ENCODE assay signal across 20 cellular contexts in the genomic region with DNA sequence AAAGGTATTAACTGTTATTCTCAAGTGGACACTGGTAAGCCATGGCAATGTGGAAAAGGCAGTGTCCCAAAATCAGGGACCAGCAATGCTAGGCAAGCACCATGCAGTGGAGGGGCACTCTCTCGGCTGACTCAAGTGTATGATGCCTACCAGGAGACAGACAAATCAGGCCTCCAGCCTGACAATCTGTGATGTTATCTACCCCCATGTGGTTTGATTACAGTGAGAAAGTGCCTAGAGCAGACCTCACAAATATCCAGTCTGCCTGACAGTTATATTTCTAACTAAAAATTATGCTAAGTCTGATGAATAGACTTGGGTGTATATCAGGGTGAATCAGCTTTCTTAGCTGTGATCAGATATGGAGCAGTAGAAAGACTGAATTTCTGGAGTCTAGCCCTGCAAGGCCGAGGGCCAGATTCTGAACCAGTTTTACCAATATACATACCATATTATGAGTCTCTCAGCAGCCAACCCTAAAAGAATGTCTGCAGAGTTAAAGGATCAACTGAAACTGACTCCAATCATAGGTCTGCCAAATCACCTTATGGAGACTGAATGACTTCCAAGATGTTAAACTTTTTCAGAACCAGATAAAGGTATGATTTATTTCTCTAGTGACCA. TPM values are rescaled to one million over a fixed set of nuclear protein-coding genes. Genes with fewer than 3 reads are reported as not detected.
A peak's percentile ranks its signal among the peaks of the same experiment; 100 is the strongest.
DNase-seq lines count a peak whose midpoint lies in the region; ATAC-seq and TF ChIP-seq lines count a peak whose summit lies in the region.
"Had no signal": no experiment of that assay in that cellular context is flagged by ENCODE, and none has a peak within 500 bp of the region (broad histone marks: within the 10 kb centered on the region; RNA-seq: fewer than 3 reads in every experiment).

No MANE protein-coding gene starts in this region.

- no peaks in the 10 kb centered on the region for H3K9me3 Mint-ChIP-seq in Calu3 (ENCODE audit: low read depth, unreplicated experiment)
- H3K9me3 Mint-ChIP-seq in dendritic cell treated with granulocyte-macrophage colony-stimulating factor and Interleukin-4, amounts not matched to agents 40 ng/mL and 50 ng/mL, for 4 days, result no peaks in the 10 kb centered on the region

- no peaks in the 10 kb centered on the region for H3K4me1 ChIP-seq in foreskin keratinocyte
- peaks cover 6 to 7% of the 10 kb centered on the region in 2 experiments for H3K4me1 ChIP-seq in trophoblast cell (ENCODE audit: control insufficient read depth in 1 of 2, insufficient read depth in 2 of 2, low read length in 2 of 2)
- H3K4me1 ChIP-seq: A549, SJCRH30 had no signal

- peaks cover 60% of the 10 kb centered on the region for H3K4me1 Mint-ChIP-seq in Calu3 (ENCODE audit: low read depth, unreplicated experiment)
- peaks cover 59% of the 10 kb centered on the region for H3K4me1 Mint-ChIP-seq in dendritic cell treated with granulocyte-macrophage colony-stimulating factor and Interleukin-4, amounts not matched to agents 40 ng/mL and 50 ng/mL, for 4 days (ENCODE audit: low read depth)

- no peak overlapping the region for H2BK12ac ChIP-seq in trophoblast cell (ENCODE audit: low read length)

- intact Hi-C loops in Calu3 (cut with micrococcal nuclease; ENCODE audit: unreplicated experiment), result loop anchor here (10.0 kb wide), 1 partner anchor 180 kb away; no protein-coding TSS in a partner anchor
- intact Hi-C loops in dendritic cell treated with granulocyte-macrophage colony-stimulating factor and Interleukin-4, amounts not matched to agents 40 ng/mL and 50 ng/mL, for 4 days (cut with micrococcal nuclease), result no loop called here
- intact Hi-C loops in dorsolateral prefrontal cortex (cut with DNase I), result no loop called here

- no peak overlapping the region for H3K9ac ChIP-seq in trophoblast cell (ENCODE audit: low read length)

- no peak overlapping the region for H3K14ac ChIP-seq in trophoblast cell (ENCODE audit: low read length)

- H2BK120ac ChIP-seq in trophoblast cell (ENCODE audit: insufficient read depth, low read length, poor library complexity), result no peak overlapping the region

- no peak overlapping the region for H3K4me3 ChIP-seq in trophoblast cell (ENCODE audit: low read depth, low read length)
- H3K4me3 ChIP-seq in dorsolateral prefrontal cortex, result no peak overlapping the region
- H3K4me3 ChIP-seq: A549, SJCRH30 had no signal

- H3K79me2 ChIP-seq in trophoblast cell (ENCODE audit: control insufficient read depth, insufficient read depth, low read length, poor library complexity), result no peaks in the 10 kb centered on the region

- no peak overlapping the region for H3K23ac ChIP-seq in trophoblast cell (ENCODE audit: low read length)

- H3K4me3 Mint-ChIP-seq in Calu3 (ENCODE audit: low read depth, unreplicated experiment), result no peak overlapping the region
- H3K4me3 Mint-ChIP-seq in dendritic cell treated with granulocyte-macrophage colony-stimulating factor and Interleukin-4, amounts not matched to agents 40 ng/mL and 50 ng/mL, for 4 days, result no peak overlapping the region
- H3K4me3 Mint-ChIP-seq: B cell; CD4-positive, CD25-positive, alpha-beta regulatory T cell had no signal

- DNase-seq in Calu3 (no peak), foreskin keratinocyte (peak in 1 of 2 donors; percentile 45), trophoblast cell (peak; percentile 40 to 72), dorsolateral prefrontal cortex (no peak), A172 (ENCODE audit: low spot score) (no peak)
- DNase-seq: CD4-positive, CD25-positive, alpha-beta regulatory T cell; DMS79; KG1; NCI-H1092 treated with DMSO at 0.1 percent for 48 hours; NCI-H146; NCI-H2081; NCI-H446; NCI-H526; OCI-M1; SJCRH30 had no signal

- WGBS in trophoblast cell (ENCODE audit: extremely low coverage, insufficient coverage, insufficient read length), result no CpG with 5 or more reads among the region's 2 CpGs

- H4K12ac ChIP-seq in trophoblast cell (ENCODE audit: low read depth, low read length), result no peak overlapping the region

- H3K4me2 ChIP-seq in trophoblast cell (ENCODE audit: low read length), result no peak overlapping the region
- H3K4me2 ChIP-seq: A549 had no signal

- H2AFZ ChIP-seq in trophoblast cell (ENCODE audit: insufficient read depth, low read length, poor library complexity), result no peak overlapping the region

- H3K36me3 ChIP-seq in trophoblast cell (ENCODE audit: control insufficient read depth in 1 of 2, insufficient read depth in 2 of 2, low read length in 2 of 2), result no peaks in the 10 kb centered on the region
- H3K36me3 ChIP-seq: SJCRH30 had no signal

- no peak overlapping the region for H2BK5ac ChIP-seq in trophoblast cell (ENCODE audit: low read depth, low read length, poor library complexity)

- no peak overlapping the region for H3K18ac ChIP-seq in trophoblast cell (ENCODE audit: low read length)

- no peak overlapping the region for H3K4ac ChIP-seq in trophoblast cell (ENCODE audit: low read depth, low read length)

- no peak overlapping the region for H3K27ac ChIP-seq in foreskin keratinocyte
- no peak overlapping the region for H3K27ac ChIP-seq in trophoblast cell (ENCODE audit: low read depth, low read length)
- H3K27ac ChIP-seq in dorsolateral prefrontal cortex, result no peak overlapping the region
- H3K27ac ChIP-seq: A549, SJCRH30 had no signal

- H3K79me1 ChIP-seq in trophoblast cell (ENCODE audit: low read length), result peaks cover 4% of the 10 kb centered on the region

- BruUV-seq in Calu3 (replicated peaks; lab: Mats Ljungman, UMichigan), result no TSS peak

- TF ChIP-seq CTCF in Calu3 (IDR thresholded peaks at IDR 0.05; ENCODE audit: unreplicated experiment) (no peak), foreskin keratinocyte (conservative IDR thresholded peaks at IDR 0.05) (no peak), dorsolateral prefrontal cortex (IDR thresholded peaks at IDR 0.05 in 54 of 56, conservative IDR thresholded peaks at IDR 0.05 in 2 of 56; ENCODE audit: low read depth in 1 of 56, partially characterized antibody in 56 of 56) (no peak)

- H2AK5ac ChIP-seq in trophoblast cell (ENCODE audit: low read length), result no peak overlapping the region

- H3K27me3 ChIP-seq in foreskin keratinocyte (no peaks in the 10 kb centered on the region), trophoblast cell (ENCODE audit: insufficient read depth, low read length) (no peaks in the 10 kb centered on the region), dorsolateral prefrontal cortex (peaks cover 0 to 28% (median 0%) of the 10 kb centered on the region in 45 donors)
- H3K27me3 ChIP-seq: SJCRH30 had no signal

- peak; percentile 5 for ATAC-seq in foreskin keratinocyte
- ATAC-seq in GM18909 (IDR thresholded peaks at IDR 0.05; ENCODE audit: poor library complexity, unreplicated experiment), result no peak
- ATAC-seq: A549, HCT116 had no signal

- H4K8ac ChIP-seq in trophoblast cell (ENCODE audit: low read depth, low read length), result no peak overlapping the region

- CTCF ChIA-PET in Calu3 (lab: Charles Lee), result no interaction called here

- H3K27me3 Mint-ChIP-seq in Calu3 (ENCODE audit: unreplicated experiment), result no peaks in the 10 kb centered on the region
- H3K27me3 Mint-ChIP-seq in dendritic cell treated with granulocyte-macrophage colony-stimulating factor and Interleukin-4, amounts not matched to agents 40 ng/mL and 50 ng/mL, for 4 days, result no peaks in the 10 kb centered on the region

- peak overlapping the region; percentile 42 for H3K27ac Mint-ChIP-seq in Calu3 (ENCODE audit: unreplicated experiment)
- H3K27ac Mint-ChIP-seq in dendritic cell treated with granulocyte-macrophage colony-stimulating factor and Interleukin-4, amounts not matched to agents 40 ng/mL and 50 ng/mL, for 4 days, result peak overlapping the region; percentile 90
- H3K27ac Mint-ChIP-seq: B cell; CD4-positive, CD25-positive, alpha-beta regulatory T cell had no signal

- H3K36me3 Mint-ChIP-seq in Calu3 (ENCODE audit: insufficient read depth, unreplicated experiment), result peaks cover 50% of the 10 kb centered on the region
- H3K36me3 Mint-ChIP-seq in dendritic cell treated with granulocyte-macrophage colony-stimulating factor and Interleukin-4, amounts not matched to agents 40 ng/mL and 50 ng/mL, for 4 days (ENCODE audit: low read depth), result peaks cover 43% of the 10 kb centered on the region
- H3K36me3 Mint-ChIP-seq: CD4-positive, CD25-positive, alpha-beta regulatory T cell had no signal

- no peaks in the 10 kb centered on the region for H3K9me3 ChIP-seq in trophoblast cell (ENCODE audit: insufficient read depth, low read depth, low read length)
- H3K9me3 ChIP-seq: A549, SJCRH30 had no signal

- no peak overlapping the region for H4K91ac ChIP-seq in trophoblast cell (ENCODE audit: low read depth, low read length)

RNA-seq across cellular contexts. Expression of a gene that starts 3.2 kb away (rescaled TPM):
- total RNA-seq in Calu3 (2022) (75.3 and 98.1 TPM in 2 replicates), foreskin keratinocyte (2.0 and 3.6 TPM in 2 replicates), dorsolateral prefrontal cortex (1 to 10 TPM in 103 of 120 experiments, under 1 TPM in 17; 0.26 to 8.7 (median 1.9) TPM)
- polyA plus RNA-seq in foreskin keratinocyte, result 1.5 and 2.9 TPM in 2 replicates
- 4.6 and 5.8 TPM in 2 replicates for polyA plus RNA-seq in trophoblast cell (2013)
- total RNA-seq in A172 (2014; rRNA removed; shearing (Covaris generic)), result not detected in 2 replicates
- total RNA-seq: CD4-positive, CD25-positive, alpha-beta regulatory T cell; SJCRH30 had no signal

Comparison
In these comparisons a context has a peak if more than half of its experiments do, and no peak if none do; other contexts are left out.
1. DNase-seq: peak in trophoblast cell (2 of 2); none in Calu3 (single experiment), dorsolateral prefrontal cortex (0 of 10) and A172 (single experiment).